Comparison of ENCODE assay signal across 8 cellular contexts in genomic region chrX:65534450-65535292, GRCh38. TPM values are rescaled to one million over a fixed set of nuclear protein-coding genes. Genes with fewer than 3 reads are reported as not detected.
DNase-seq lines count a peak whose midpoint lies in the region; ATAC-seq, FAIRE-seq and TF ChIP-seq lines count a peak whose summit lies in the region.

TSS of gene LAS1L (minus strand) at chrX:65534787. CDS start at chrX:65534715, 72 bp downstream.

- peaks cover 25% of the 10 kb centered on the region for H3K79me2 ChIP-seq in OCI-LY7 (ENCODE audit: insufficient read depth, low read depth, low read length)

- peaks cover 8% of the 10 kb centered on the region; the same call in 1 of the 2 replicates for H4K20me1 ChIP-seq in OCI-LY7 (ENCODE audit: insufficient read depth, low read length)

- peak within 1 kb of the TSS; percentile 94; the same call in 1 of the 2 replicates for H2AFZ ChIP-seq in OCI-LY7 (ENCODE audit: low read length)

- no peak for FAIRE-seq in D721Med (lab: Jason Lieb, UNC)

- peak within 1 kb of the TSS; percentile 87 for H3K4me2 ChIP-seq in OCI-LY7 (ENCODE audit: low read length)

- no peaks in the 10 kb centered on the region for H3K9me2 ChIP-seq in OCI-LY7 (ENCODE audit: insufficient read depth, low read length)

- intact Hi-C loops in OCI-LY7 (cut with micrococcal nuclease; ENCODE audit: unreplicated experiment) = loop anchor here (10.0 kb wide), 1 partner anchor 560 kb away; the partner anchor contains the start of gene ZC4H2

- H3K27me3 ChIP-seq in mononuclear cell (ENCODE audit: insufficient read depth, low read length) = no peaks in the 10 kb centered on the region

- peak within 1 kb of the TSS; percentile 48 for H3K27ac ChIP-seq in OCI-LY7 (ENCODE audit: low read depth, low read length, poor library complexity, severe bottlenecking)

- BruUV-seq in OCI-LY7 (replicated peaks; lab: Mats Ljungman, UMichigan) = no TSS peak

- POLR2A ChIA-PET in OCI-LY7 (lab: Charles Lee) = interaction anchor here (0.5 to 1.4 kb wide), 4 partner anchors 12 to 1108 kb away, joined by 3 read pairs; no protein-coding TSS in a partner anchor

- peaks cover 28% of the 10 kb centered on the region for H3K36me3 ChIP-seq in OCI-LY7 (ENCODE audit: insufficient read depth, low read length)

- CTCF ChIA-PET in OCI-LY7 (lab: Charles Lee; ENCODE audit: unreplicated experiment) = no interaction called here

- H3K9me3 ChIP-seq in OCI-LY7 (ENCODE audit: low read length) (no peaks in the 10 kb centered on the region), mononuclear cell (ENCODE audit: low read depth, low read length) (no peaks in the 10 kb centered on the region)

- peaks cover 12% of the 10 kb centered on the region for H3K4me1 ChIP-seq in OCI-LY7 (ENCODE audit: insufficient read depth, low read length, poor library complexity, severe bottlenecking)
- H3K4me1 ChIP-seq in mononuclear cell (ENCODE audit: insufficient read depth, low read length) = peaks cover 14% of the 10 kb centered on the region

- H3K4me3 ChIP-seq in OCI-LY7 (ENCODE audit: low read depth, low read length, poor library complexity, severe bottlenecking) (peak within 1 kb of the TSS; percentile 99), mononuclear cell (ENCODE audit: low read length) (peak within 1 kb of the TSS; percentile 72)

- DNase-seq in D721Med (ENCODE audit: insufficient read length, low spot score) (peak; percentile 66), HuH-7.5 (ENCODE audit: low spot score) (peak; percentile 80), OCI-LY7 (ENCODE audit: low spot score) (peak; percentile 94), activated T-cell treated with anti-CD3 and anti-CD28 coated beads for 1 hour (ENCODE audit: low read depth) (peak; percentile 76), epidermal melanocyte (ENCODE audit: insufficient read length, low spot score) (peak; percentile 88)
- peak; percentile 69 to 78 for DNase-seq in stimulated activated CD8-positive, alpha-beta memory T cell treated with anti-CD3 and anti-CD28 coated beads, Interleukin-4, amount 100 ng/mL, for 1 hour (ENCODE audit: low read depth in 2 of 2, low spot score in 1 of 2)

- peak; percentile 99 for ATAC-seq in GM21526 (IDR thresholded peaks at IDR 0.05; ENCODE audit: low FRiP score, unreplicated experiment)

- TF ChIP-seq CTCF in D721Med (IDR thresholded peaks at IDR 0.05; ENCODE audit: insufficient read depth, missing control alignments) (no peak), OCI-LY7 (conservative IDR thresholded peaks at IDR 0.05; ENCODE audit: low read length) (no peak)

RNA-seq across cellular contexts. Expression of gene LAS1L, which starts in this region (rescaled TPM):
- total RNA-seq in OCI-LY7 (2014; rRNA removed; shearing (Covaris generic)) = 41.0 and 45.4 TPM in 2 replicates
- total RNA-seq in OCI-LY7 (2022) = 61.3 and 61.6 TPM in 2 replicates
- total RNA-seq in mononuclear cell = 20.3 TPM

Comparison
In these comparisons a context has a peak if more than half of its experiments do, and no peak if none do; other contexts are left out.
1. Peak in every context shown above with its lines: DNase-seq, ATAC-seq, H3K4me3 ChIP-seq and H3K27ac ChIP-seq.